In genomic region chr22:31628969-31629723, GRCh38 we compare ENCODE assay signal across 9 cellular contexts. TPM values are rescaled to one million over a fixed set of nuclear protein-coding genes. Genes with fewer than 3 reads are reported as not detected.
A peak's percentile ranks its signal among the peaks of the same experiment; 100 is the strongest.
DNase-seq lines count a peak whose midpoint lies in the region; ATAC-seq and TF ChIP-seq lines count a peak whose summit lies in the region.
"Had no signal": no experiment of that assay in that cellular context is flagged by ENCODE, and none has a peak within 500 bp of the region (broad histone marks: within the 10 kb centered on the region; RNA-seq: fewer than 3 reads in every experiment).

No MANE protein-coding gene starts in this region.

- no peaks in the 10 kb centered on the region for H3K9me3 ChIP-seq in subcutaneous abdominal adipose tissue (ENCODE audit: control insufficient read depth in 5 of 5, low read length in 5 of 5)
- no peaks in the 10 kb centered on the region for H3K9me3 ChIP-seq in colonic mucosa

- peak overlapping the region; percentile 80 for H3K27ac Mint-ChIP-seq in activated CD4-positive, alpha-beta memory T cell treated with anti-CD3 and anti-CD28 coated beads for 36 hours

- H3K4me3 Mint-ChIP-seq in activated CD4-positive, alpha-beta memory T cell treated with anti-CD3 and anti-CD28 coated beads for 36 hours: peak overlapping the region; percentile 81

- H3K36me3 Mint-ChIP-seq in activated CD4-positive, alpha-beta memory T cell treated with anti-CD3 and anti-CD28 coated beads for 36 hours: no peaks in the 10 kb centered on the region

- H3K9me3 Mint-ChIP-seq in activated CD4-positive, alpha-beta memory T cell treated with anti-CD3 and anti-CD28 coated beads for 36 hours: no peaks in the 10 kb centered on the region

- peak overlapping the region; percentile 80 to 94 for H3K4me3 ChIP-seq in foreskin fibroblast (ENCODE audit: low read depth in 1 of 2, low read length in 2 of 2)
- H3K4me3 ChIP-seq in subcutaneous abdominal adipose tissue (ENCODE audit: low read depth in 1 of 5, low read length in 5 of 5): peak overlapping the region; percentile 66 to 83 (median 78)
- no peak overlapping the region for H3K4me3 ChIP-seq in colonic mucosa

- peak overlapping the region; percentile 48 to 98 (median 90) for H3K9ac ChIP-seq in subcutaneous abdominal adipose tissue (ENCODE audit: low read length in 5 of 5)
- peak overlapping the region in 1 of 2 donors; percentile 68 for H3K9ac ChIP-seq in colonic mucosa (ENCODE audit: low read depth in 2 of 2, low read length in 2 of 2)

- peaks cover 55% of the 10 kb centered on the region for H3K4me1 Mint-ChIP-seq in activated CD4-positive, alpha-beta memory T cell treated with anti-CD3 and anti-CD28 coated beads for 36 hours (ENCODE audit: low read depth)

- no peak for ATAC-seq in GM18868 (IDR thresholded peaks at IDR 0.05; ENCODE audit: unreplicated experiment)

- H3K27ac ChIP-seq in subcutaneous abdominal adipose tissue (ENCODE audit: low read depth, low read length) (peak overlapping the region; percentile 94), colonic mucosa (no peak overlapping the region)

- POLR2A ChIA-PET in activated CD4-positive, alpha-beta memory T cell treated with anti-CD3 and anti-CD28 coated beads for 36 hours (lab: Charles Lee): interaction anchor here (1.1 to 2.2 kb wide), 2 partner anchors 13 to 103 kb away, joined by 3 to 11 read pairs; no protein-coding TSS in a partner anchor

- H3K4me1 ChIP-seq in subcutaneous abdominal adipose tissue (ENCODE audit: control insufficient read depth in 5 of 5, insufficient read depth in 5 of 5, low read length in 5 of 5) (peaks cover 20 to 87% (median 71%) of the 10 kb centered on the region in 5 donors), colonic mucosa (peaks cover 6% of the 10 kb centered on the region)

- H3K36me3 ChIP-seq in subcutaneous abdominal adipose tissue (ENCODE audit: control insufficient read depth in 5 of 5, insufficient read depth in 5 of 5, low read length in 5 of 5) (peaks cover 0 to 34% (median 10%) of the 10 kb centered on the region in 5 donors), colonic mucosa (no peaks in the 10 kb centered on the region)

- DNase-seq in activated T-cell treated with anti-CD3 and anti-CD28 coated beads for 4 hours (peak; percentile 26), foreskin fibroblast (no peak), colonic mucosa (no peak), NCI-H510A treated with DMSO at 0.1 percent for 48 hours (lab: John Stamatoyannopoulos, UW) (no peak)
- no peak for DNase-seq in activated T-cell treated with anti-CD3 and anti-CD28 coated beads, Interleukin-2, amount 50 U/mL, for 1 hour
- no peak for DNase-seq in activated CD4-positive, alpha-beta memory T cell treated with anti-CD3 and anti-CD28 coated beads for 36 hours
- DNase-seq: stimulated activated CD4-positive, alpha-beta T cell treated with anti-CD3 and anti-CD28 coated beads, Interleukin-2, amount 100 ng/mL, for 48 hours had no signal

- TF ChIP-seq CTCF in foreskin fibroblast (IDR thresholded peaks at IDR 0.05; ENCODE audit: low read depth, low read length): no peak
- no peak for TF ChIP-seq CTCF in colonic mucosa (IDR thresholded peaks at IDR 0.05)

- H3K27me3 ChIP-seq in subcutaneous abdominal adipose tissue (ENCODE audit: control insufficient read depth in 5 of 5, insufficient read depth in 4 of 5, low read length in 5 of 5) (no peaks in the 10 kb centered on the region), colonic mucosa (no peaks in the 10 kb centered on the region)

- intact Hi-C loops in activated CD4-positive, alpha-beta memory T cell treated with anti-CD3 and anti-CD28 coated beads for 36 hours (cut with micrococcal nuclease): no loop called here
- intact Hi-C loops in colonic mucosa (cut with DNase I): no loop called here

- CTCF ChIA-PET in activated CD4-positive, alpha-beta memory T cell treated with anti-CD3 and anti-CD28 coated beads for 36 hours (lab: Charles Lee): interaction anchor here (0.8 to 5.8 kb wide), 4 partner anchors 16 to 284 kb away, joined by 3 to 35 read pairs (median 6); no protein-coding TSS in a partner anchor

- H3K27me3 Mint-ChIP-seq in activated CD4-positive, alpha-beta memory T cell treated with anti-CD3 and anti-CD28 coated beads for 36 hours: no peaks in the 10 kb centered on the region

RNA-seq across cellular contexts. Expression of gene PISD, which starts 32.9 kb away (rescaled TPM):
- 10 to 100 TPM; 39.4 to 40.2 TPM for total RNA-seq in activated CD4-positive, alpha-beta memory T cell treated with anti-CD3 and anti-CD28 coated beads for 36 hours
- 10 to 100 TPM; 30.8 to 48.1 TPM for total RNA-seq in colonic mucosa
